ENCODE assay signal across 9 cellular contexts in the genomic region with DNA sequence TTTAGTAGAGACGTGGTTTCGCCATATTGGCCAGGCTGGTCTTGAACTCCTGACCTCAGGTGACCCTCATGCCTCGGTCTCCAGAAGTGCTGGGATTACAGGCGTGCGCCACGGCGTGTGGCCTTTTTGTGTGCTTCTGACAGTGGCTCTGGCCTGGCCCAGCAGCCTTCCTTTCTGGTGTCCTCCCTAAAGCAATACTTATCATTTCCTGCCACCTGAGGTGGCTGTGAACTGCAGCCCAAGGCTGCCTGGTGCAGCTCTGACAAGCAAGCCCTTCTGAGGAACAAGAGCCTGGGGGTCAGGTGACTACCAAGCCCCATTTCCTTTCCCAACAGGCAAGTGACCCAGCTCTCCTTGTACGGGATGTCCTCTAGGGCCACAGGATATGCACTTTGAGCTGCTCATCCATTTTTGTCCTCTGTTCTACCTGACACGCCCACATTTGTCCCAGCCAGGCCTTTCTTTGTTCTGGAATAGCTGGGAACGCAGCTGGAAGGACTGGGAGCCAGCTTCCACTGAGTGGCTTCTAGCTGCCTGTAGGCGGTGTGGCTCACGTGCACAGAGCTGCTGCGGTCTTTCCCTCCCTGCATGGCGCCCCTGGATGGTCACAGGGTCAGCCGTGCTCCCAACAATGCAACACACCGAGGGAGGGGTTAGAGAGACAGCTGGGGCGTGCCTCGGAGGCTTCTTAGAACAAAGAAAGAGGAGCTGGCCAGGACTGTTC. TPM values are rescaled to one million over a fixed set of nuclear protein-coding genes. Genes with fewer than 3 reads are reported as not detected.
DNase-seq lines count a peak whose midpoint lies in the region; ATAC-seq and TF ChIP-seq lines count a peak whose summit lies in the region.
"Had no signal": no experiment of that assay in that cellular context is flagged by ENCODE, and none has a peak within 500 bp of the region (broad histone marks: within the 10 kb centered on the region; RNA-seq: fewer than 3 reads in every experiment).

No MANE protein-coding gene starts in this region.

- no peak overlapping the region for H3K9ac ChIP-seq in BLaER1

- ATAC-seq in memory B cell (ENCODE audit: low read depth) (no peak), HG03469 (IDR thresholded peaks at IDR 0.05; ENCODE audit: unreplicated experiment) (no peak)

- H3K36me3 ChIP-seq in BLaER1 (peaks cover 38% of the 10 kb centered on the region), vagina (peaks cover 0 to 22% of the 10 kb centered on the region in 2 donors)

- no peaks in the 10 kb centered on the region for H3K27me3 ChIP-seq in BLaER1
- H3K27me3 ChIP-seq in vagina, result no peaks in the 10 kb centered on the region

- no peak overlapping the region for H3K4me3 ChIP-seq in BLaER1
- no peak overlapping the region for H3K4me3 ChIP-seq in vagina

- no peak for TF ChIP-seq POLR2A in vagina (IDR thresholded peaks at IDR 0.05)

- in situ Hi-C loops in G401 (cut with HindIII; ENCODE audit: low sequenced_read_pairs), result no loop called here

- H3K9me3 ChIP-seq in BLaER1 (no peaks in the 10 kb centered on the region), vagina (no peaks in the 10 kb centered on the region)

- H3K27me3 Mint-ChIP-seq in memory B cell, result no peaks in the 10 kb centered on the region

- no peak overlapping the region for H3K4me3 Mint-ChIP-seq in memory B cell

- no peaks in the 10 kb centered on the region; the same call in 1 of the 2 replicates for H4K20me1 ChIP-seq in BLaER1

- H3K9me3 Mint-ChIP-seq in memory B cell, result no peaks in the 10 kb centered on the region

- peaks cover 2% of the 10 kb centered on the region for H3K36me3 Mint-ChIP-seq in memory B cell

- intact Hi-C loops in vagina (cut with DNase I), result no loop called here

- DNase-seq in NCI-H2227 treated with DMSO at 0.1 percent for 48 hours (lab: John Stamatoyannopoulos, UW) (peak; percentile 52), epidermal melanocyte (ENCODE audit: insufficient read length, low spot score) (peak; percentile 65), memory B cell (ENCODE audit: low spot score in 2 of 2) (no peak), SW 1271 (lab: John Stamatoyannopoulos, UW) (no peak), vagina (ENCODE audit: extremely low spot score in 2 of 2) (no peak), G401 (ENCODE audit: low spot score) (no peak)
- DNase-seq: stimulated activated CD4-positive, alpha-beta T cell treated with anti-CD3 and anti-CD28 coated beads, Interleukin-15, amount 100 ng/mL, for 24 hours had no signal

- H3K4me2 ChIP-seq in BLaER1, result 0 out of 2 replicates have a peak overlapping the region, but pooled peaks have one; percentile 16

- H3K4me1 ChIP-seq in BLaER1 (peaks cover 46% of the 10 kb centered on the region), vagina (peaks cover 18% of the 10 kb centered on the region)

- H3K4me1 Mint-ChIP-seq in memory B cell, result peaks cover 4% of the 10 kb centered on the region

- H3K27ac ChIP-seq in BLaER1 (0 out of 2 replicates have a peak overlapping the region, but pooled peaks have one; percentile 35), vagina (no peak overlapping the region)

- H3K27ac Mint-ChIP-seq in memory B cell, result peak overlapping the region; percentile 73

- no peak for TF ChIP-seq CTCF in vagina (IDR thresholded peaks at IDR 0.05)

RNA-seq across cellular contexts. Expression of gene BID, which starts 12.3 kb away (rescaled TPM):
- 36.3 TPM for total RNA-seq in vagina
- total RNA-seq in G401 (2014; rRNA removed; shearing (Covaris generic)), result 28.4 and 58.9 TPM in 2 replicates

Comparison
In these comparisons a context has a peak if more than half of its experiments do, and no peak if none do; other contexts are left out.
1. DNase-seq: peak in NCI-H2227 treated with DMSO at 0.1 percent for 48 hours (single experiment) and epidermal melanocyte (single experiment); none in memory B cell (0 of 2), SW 1271 (0 of 2), vagina (0 of 2) and G401 (single experiment).